In the genomic region with DNA sequence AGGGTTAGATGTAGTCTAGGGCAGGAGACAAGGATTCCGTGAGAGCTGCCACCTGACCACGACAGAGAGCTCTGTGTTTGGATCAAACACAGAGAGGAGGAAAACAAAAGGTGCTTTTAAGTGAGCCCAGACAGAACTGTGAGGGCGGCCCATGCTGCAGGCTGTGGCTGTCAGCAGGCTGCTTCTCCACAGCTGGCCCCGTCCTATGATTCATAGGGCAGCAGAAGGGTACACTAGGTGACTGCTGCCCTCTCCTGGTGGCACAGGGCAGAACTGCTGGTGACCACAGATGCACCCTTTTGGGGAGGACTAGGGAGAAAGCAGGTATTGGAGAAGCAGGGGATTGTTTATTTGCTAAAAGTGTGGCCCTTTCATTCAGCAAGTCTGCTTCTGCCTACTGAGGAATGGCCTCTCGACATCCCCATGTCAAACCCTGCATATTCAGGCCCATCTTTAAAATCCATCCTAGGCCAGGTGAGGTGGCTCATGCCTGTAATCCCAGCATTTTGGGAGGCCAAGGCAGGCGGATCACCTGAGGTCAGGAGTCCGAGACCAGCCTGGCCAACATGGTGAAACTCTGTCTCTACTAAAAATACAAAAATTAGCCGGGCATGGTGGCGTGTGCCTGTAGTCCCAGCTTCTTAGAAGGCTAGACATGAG, we compare ENCODE assay signal across 8 cellular contexts.
DNase-seq lines count a peak whose midpoint lies in the region; TF ChIP-seq lines count a peak whose summit lies in the region.
"Not testable (repeated sequence)": the region's sequence is repeated elsewhere in the genome, so short reads cannot be mapped to it uniquely, and the experiment has no call there.

No MANE protein-coding gene starts in this region.

- H3K27ac ChIP-seq in smooth muscle cell (ENCODE audit: low read depth): not testable (repeated sequence)

- not testable (repeated sequence) for H3K27ac Mint-ChIP-seq in activated T-helper 2 cell treated with anti-CD3 and anti-CD28 coated beads, Interferon-gamma antibody, Interleukin-2, Interleukin-4, amounts not matched to agents 10 μg/mL and 5 μg/mL and 100 μg/mL, durations not matched to agents 14 hours and 24 hours and 36 hours; type B pancreatic cell
- H3K27ac Mint-ChIP-seq in endothelial cell (ENCODE audit: unreplicated experiment): peak overlapping the region; percentile 67

- not testable (repeated sequence) for H3K4me1 ChIP-seq in smooth muscle cell (ENCODE audit: low read depth)

- not testable (repeated sequence) for H3K4me3 Mint-ChIP-seq in activated T-helper 2 cell treated with anti-CD3 and anti-CD28 coated beads, Interferon-gamma antibody, Interleukin-2, Interleukin-4, amounts not matched to agents 10 μg/mL and 5 μg/mL and 100 μg/mL, durations not matched to agents 14 hours and 24 hours and 36 hours (ENCODE audit: low read depth); endothelial cell (ENCODE audit: unreplicated experiment)
- peak overlapping the region; percentile 48 for H3K4me3 Mint-ChIP-seq in type B pancreatic cell

- not testable (repeated sequence) for H3K27me3 ChIP-seq in smooth muscle cell (ENCODE audit: low read depth)

- peaks cover 18% of the 10 kb centered on the region for H3K4me1 Mint-ChIP-seq in activated T-helper 2 cell treated with anti-CD3 and anti-CD28 coated beads, Interferon-gamma antibody, Interleukin-2, Interleukin-4, amounts not matched to agents 10 μg/mL and 5 μg/mL and 100 μg/mL, durations not matched to agents 14 hours and 24 hours and 36 hours (ENCODE audit: low read depth)
- H3K4me1 Mint-ChIP-seq in endothelial cell (ENCODE audit: unreplicated experiment): peaks cover 10% of the 10 kb centered on the region
- not testable (repeated sequence) for H3K4me1 Mint-ChIP-seq in type B pancreatic cell (ENCODE audit: unreplicated experiment)

- H3F3A ChIP-seq in smooth muscle cell (ENCODE audit: low read depth): not testable (repeated sequence)

- peak; percentile 33 for DNase-seq in GM10266 (ENCODE audit: extremely low spot score)
- peak; percentile 5 for DNase-seq in NCI-H1436 (lab: John Stamatoyannopoulos, UW)
- peak; percentile 48 for DNase-seq in T follicular helper cell (ENCODE audit: low read depth)
- peak; percentile 51 for DNase-seq in activated T-helper 2 cell treated with anti-CD3 and anti-CD28 coated beads, Interferon-gamma antibody, Interleukin-2, Interleukin-4, amounts not matched to agents 10 μg/mL and 5 μg/mL and 100 μg/mL, durations not matched to agents 14 hours and 24 hours and 36 hours (ENCODE audit: low spot score)
- peak; percentile 82 for DNase-seq in endothelial cell (ENCODE audit: low spot score)
- DNase-seq in left kidney (ENCODE audit: low read depth, low spot score): peak; percentile 82
- peak; percentile 19 for DNase-seq in smooth muscle cell (lab: John Stamatoyannopoulos, UW; ENCODE audit: unreplicated experiment)
- DNase-seq in type B pancreatic cell (ENCODE audit: extremely low spot score, unreplicated experiment): not testable (repeated sequence)

- H3K27me3 Mint-ChIP-seq in activated T-helper 2 cell treated with anti-CD3 and anti-CD28 coated beads, Interferon-gamma antibody, Interleukin-2, Interleukin-4, amounts not matched to agents 10 μg/mL and 5 μg/mL and 100 μg/mL, durations not matched to agents 14 hours and 24 hours and 36 hours (ENCODE audit: low read depth); type B pancreatic cell: not testable (repeated sequence)
- peaks cover 13% of the 10 kb centered on the region for H3K27me3 Mint-ChIP-seq in endothelial cell (ENCODE audit: unreplicated experiment)

- not testable (repeated sequence) for H3K79me2 ChIP-seq in smooth muscle cell (ENCODE audit: low read depth)

- not testable (repeated sequence) for H3K9me3 Mint-ChIP-seq in activated T-helper 2 cell treated with anti-CD3 and anti-CD28 coated beads, Interferon-gamma antibody, Interleukin-2, Interleukin-4, amounts not matched to agents 10 μg/mL and 5 μg/mL and 100 μg/mL, durations not matched to agents 14 hours and 24 hours and 36 hours; endothelial cell (ENCODE audit: unreplicated experiment); type B pancreatic cell

- TF ChIP-seq CTCF in GM10266 (IDR thresholded peaks at IDR 0.05; ENCODE audit: control insufficient read depth, insufficient read depth, low read depth, missing control alignments) (peak; percentile 76), endothelial cell (IDR thresholded peaks at IDR 0.05; ENCODE audit: unreplicated experiment) (peak; percentile 70), smooth muscle cell (IDR thresholded peaks at IDR 0.05; ENCODE audit: borderline replicate concordance, insufficient read depth, poor library complexity, severe bottlenecking) (peak; percentile 71), type B pancreatic cell (conservative IDR thresholded peaks at IDR 0.05) (peak; percentile 86)

- H3K36me3 Mint-ChIP-seq in activated T-helper 2 cell treated with anti-CD3 and anti-CD28 coated beads, Interferon-gamma antibody, Interleukin-2, Interleukin-4, amounts not matched to agents 10 μg/mL and 5 μg/mL and 100 μg/mL, durations not matched to agents 14 hours and 24 hours and 36 hours (ENCODE audit: low read depth): peaks cover 12% of the 10 kb centered on the region
- peaks cover 12% of the 10 kb centered on the region for H3K36me3 Mint-ChIP-seq in endothelial cell (ENCODE audit: low read depth, unreplicated experiment)
- H3K36me3 Mint-ChIP-seq in type B pancreatic cell: not testable (repeated sequence)

- not testable (repeated sequence) for H3K9me3 ChIP-seq in smooth muscle cell (replicated peaks; ENCODE audit: low read depth)

- 54% methylated on average over 9 of the region's 9 CpGs for WGBS in smooth muscle cell (ENCODE audit: low lambda C conversion rate)

- intact Hi-C loops in activated T-helper 2 cell treated with anti-CD3 and anti-CD28 coated beads, Interferon-gamma antibody, Interleukin-2, Interleukin-4, amounts not matched to agents 10 μg/mL and 5 μg/mL and 100 μg/mL, durations not matched to agents 14 hours and 24 hours and 36 hours (cut with micrococcal nuclease): loop anchor here (5.0 to 10.0 kb wide), 3 partner anchors 65 to 237 kb away; no protein-coding TSS in a partner anchor

- H4K20me1 ChIP-seq in smooth muscle cell (ENCODE audit: low read depth): not testable (repeated sequence)

- not testable (repeated sequence) for H3K4me2 ChIP-seq in smooth muscle cell

- H3K36me3 ChIP-seq in smooth muscle cell (ENCODE audit: low read depth): not testable (repeated sequence)

- not testable (repeated sequence) for H3K9ac ChIP-seq in smooth muscle cell (ENCODE audit: low read depth)

- not testable (repeated sequence) for H2AFZ ChIP-seq in smooth muscle cell (ENCODE audit: low read depth)

- H3K4me3 ChIP-seq in smooth muscle cell: not testable (repeated sequence)
